ENCODE assay signal across 20 cellular contexts in genomic region chr3:138908815-138909214, GRCh38. TPM values are rescaled to one million over a fixed set of nuclear protein-coding genes. Genes with fewer than 3 reads are reported as not detected.
DNase-seq lines count a peak whose midpoint lies in the region; ATAC-seq, FAIRE-seq and TF ChIP-seq lines count a peak whose summit lies in the region.
"Had no signal": no experiment of that assay in that cellular context is flagged by ENCODE, and none has a peak within 500 bp of the region (broad histone marks: within the 10 kb centered on the region; RNA-seq: fewer than 3 reads in every experiment).

No MANE protein-coding gene starts in this region.

- H3K79me2 ChIP-seq in K562 (ENCODE audit: control insufficient read depth, insufficient read depth, low read length): peaks cover 2% of the 10 kb centered on the region; the same call in 1 of the 3 replicates

- POLR2A ChIA-PET in K562 (lab: Yijun Ruan, JAX): interaction anchor here (0.9 kb wide), 1 partner anchor 11 kb away, joined by 4 read pairs; no protein-coding TSS in a partner anchor

- no peak overlapping the region for H3K4me2 ChIP-seq in K562 (ENCODE audit: insufficient read depth, low read length)
- H3K4me2 ChIP-seq: BLaER1 had no signal

- H3K9me3 ChIP-seq in K562 (replicated peaks; ENCODE audit: control insufficient read depth, insufficient read depth, low read depth, low read length): no peaks in the 10 kb centered on the region
- no peaks in the 10 kb centered on the region for H3K9me3 ChIP-seq in spleen
- H3K9me3 ChIP-seq: BLaER1, MG63, SJSA1 had no signal

- no peak for FAIRE-seq in K562 (lab: Jason Lieb, UNC)
- FAIRE-seq: H54 had no signal

- TF ChIP-seq CTCF in HL-60 (IDR thresholded peaks at IDR 0.05; ENCODE audit: insufficient read depth, low read length) (no peak), K562 (IDR thresholded peaks at IDR 0.05 in 2 of 3, conservative IDR thresholded peaks at IDR 0.05 in 1 of 3; ENCODE audit: insufficient read depth in 2 of 3, low read depth in 1 of 3, low read length in 3 of 3) (no peak), spleen (IDR thresholded peaks at IDR 0.05 in 8 of 11, conservative IDR thresholded peaks at IDR 0.05 in 3 of 11) (no peak)

- TF ChIP-seq EP300 in K562 (IDR thresholded peaks at IDR 0.05; ENCODE audit: low read length): no peak

- no peak for ATAC-seq in K562
- ATAC-seq in GM18505 (IDR thresholded peaks at IDR 0.05; ENCODE audit: unreplicated experiment): no peak
- ATAC-seq in HG03196 (IDR thresholded peaks at IDR 0.05; ENCODE audit: unreplicated experiment): no peak
- ATAC-seq: CD8-positive, alpha-beta T cell had no signal

- H3K4me3 ChIP-seq in HL-60 (replicated peaks; ENCODE audit: insufficient read depth, low read length) (no peak overlapping the region), K562 (no peak overlapping the region), spleen (no peak overlapping the region)
- H3K4me3 ChIP-seq: BLaER1, MG63, SJSA1 had no signal

- H3K36me3 ChIP-seq in K562 (ENCODE audit: control insufficient read depth, insufficient read depth, low read length) (no peaks in the 10 kb centered on the region), spleen (no peaks in the 10 kb centered on the region)
- H3K36me3 ChIP-seq: BLaER1, MG63, SJSA1 had no signal

- in situ Hi-C loops in K562 (cut with MboI): no loop called here

- no peak for TF ChIP-seq RAD21 in K562 (CRISPR knock-in tag; conservative IDR thresholded peaks at IDR 0.05 in 1 of 2, IDR thresholded peaks at IDR 0.05 in 1 of 2)

- CTCF ChIA-PET in K562 (lab: Yijun Ruan, JAX; ENCODE audit: low intra/inter-chr PET ratio): no interaction called here

- H3K9ac ChIP-seq in K562 (ENCODE audit: insufficient read depth in 1 of 2, low read depth in 2 of 2, low read length in 2 of 2): no peak overlapping the region
- H3K9ac ChIP-seq: BLaER1 had no signal

- peaks cover 5 to 25% of the 10 kb centered on the region in 2 experiments; a peak in 4 of 5 replicates for H3K4me1 ChIP-seq in K562 (replicated peaks in 1 of 2; ENCODE audit: control insufficient read depth in 2 of 2, insufficient read depth in 2 of 2, low read length in 2 of 2)
- H3K4me1 ChIP-seq in spleen: peaks cover 0 to 5% (median 0%) of the 10 kb centered on the region in 6 donors
- H3K4me1 ChIP-seq: BLaER1, SJSA1 had no signal

- no TSS peak for BruUV-seq in K562 (replicated peaks; lab: Mats Ljungman, UMichigan)

- H3K27ac ChIP-seq in HL-60 (replicated peaks) (peak overlapping the region; percentile 76), K562 (ENCODE audit: extremely low read depth, low read depth, low read length) (no peak overlapping the region), spleen (peak overlapping the region in 6 of 8 donors; percentile 27 to 66 (median 46))
- H3K27ac ChIP-seq: BLaER1, SJSA1 had no signal

- H2AFZ ChIP-seq in K562 (ENCODE audit: low read depth, low read length): peak overlapping the region; percentile 33; the same call in 1 of the 2 replicates

- no peaks in the 10 kb centered on the region for H3K9me1 ChIP-seq in K562 (ENCODE audit: control insufficient read depth, insufficient read depth, low read length)

- H4K20me1 ChIP-seq in K562 (replicated peaks; ENCODE audit: control insufficient read depth, insufficient read depth, low read length): no peaks in the 10 kb centered on the region
- H4K20me1 ChIP-seq: BLaER1 had no signal

- WGBS in K562 (ENCODE audit: insufficient coverage, low coverage, missing lambda C conversion rate): 77% methylated on average over 5 of the region's 5 CpGs
- WGBS in spleen, 5 donors: 53 to 93% (median 75%) methylated on average over 5 of the region's 5 CpGs

- peak in 1 of 2 experiments; percentile 75 for DNase-seq in HL-60 (ENCODE audit: low read depth in 1 of 2, low spot score in 1 of 2)
- DNase-seq in NOMO-1 treated with DMSO at 0.1 percent for 48 hours (lab: John Stamatoyannopoulos, UW; ENCODE audit: unreplicated experiment): peak; percentile 71
- DNase-seq in K562 (ENCODE audit: extremely low read depth in 1 of 4, low spot score in 3 of 4): no peak
- no peak for DNase-seq in spleen
- DNase-seq in superior temporal gyrus (ENCODE audit: extremely low spot score): no peak
- no peak for DNase-seq in putamen (ENCODE audit: low spot score)
- DNase-seq: CD8-positive, alpha-beta T cell; GDM1; MG63; NCI-H1694; NCI-H2081; NCI-H2171; NCI-H345; NCI-H524; NCI-H774 had no signal

- no peaks in the 10 kb centered on the region for H3K27me3 ChIP-seq in HL-60 (ENCODE audit: insufficient read depth, poor library complexity, severe bottlenecking)
- H3K27me3 ChIP-seq in K562 (ENCODE audit: control insufficient read depth in 2 of 2, insufficient read depth in 2 of 2, low read length in 2 of 2): no peaks in the 10 kb centered on the region
- no peaks in the 10 kb centered on the region for H3K27me3 ChIP-seq in spleen (replicated peaks in 1 of 7)
- H3K27me3 ChIP-seq: BLaER1, MG63, SJSA1 had no signal

- intact Hi-C loops in K562 (cut with micrococcal nuclease) (no loop called here), spleen (cut with DNase I; ENCODE audit: low total_unique reads) (no loop called here)

- TF ChIP-seq POLR2A in K562 (conservative IDR thresholded peaks at IDR 0.05) (no peak), spleen (IDR thresholded peaks at IDR 0.05) (no peak), GM18505 (IDR thresholded peaks at IDR 0.05; ENCODE audit: borderline replicate concordance, extremely low read depth, insufficient read depth, insufficient read length) (no peak)

TF ChIP-seq in K562, 482 proteins besides CTCF, POLR2A, EP300 and RAD21 (continues in another document):
- TF ChIP-seq CGGBP1 (CRISPR knock-in tag; IDR thresholded peaks at IDR 0.05) (no peak), TBL1XR1 (IDR thresholded peaks at IDR 0.05; ENCODE audit: low read length in 2 of 2) (no peak), PHF8 (IDR thresholded peaks at IDR 0.05; ENCODE audit: borderline replicate concordance, low read length) (no peak), CHD1 (IDR thresholded peaks at IDR 0.05; ENCODE audit: low read length) (no peak), ZNF311 (CRISPR knock-in tag; IDR thresholded peaks at IDR 0.05) (0 out of 2 replicates have a peak, but pooled peaks have one; percentile 14), DEAF1 (CRISPR knock-in tag; IDR thresholded peaks at IDR 0.05) (no peak)

RNA-seq across cellular contexts. Expression of gene FOXL2, which starts 38.1 kb away (rescaled TPM):
- 2.5 and 6.4 TPM in 2 replicates for total RNA-seq in K562 (2011; cell fraction: chromatin; rRNA removed; ENCODE audit: low replicate concordance)
- total RNA-seq in K562 (2011; cell fraction: nucleolus; rRNA removed): 10.9 and 11.2 TPM in 2 replicates
- total RNA-seq in K562 (2011; cell fraction: nucleoplasm; rRNA removed): 6.1 and 6.2 TPM in 2 replicates
- 10.8 and 13.3 TPM in 2 replicates for total RNA-seq in K562 (2014; rRNA removed)
- total RNA-seq in K562 (2014; rRNA removed; fragmentation: Illumina TruSeq; extraction: Trizol): 2.1 and 2.4 TPM in 2 replicates
- total RNA-seq in K562 (2015; rRNA removed; fragmentation: Illumina TruSeq; extraction: Trizol): 4.1 and 4.6 TPM in 2 replicates
- total RNA-seq in K562 (2021): 21.4 and 22.1 TPM in 2 replicates
- 3.1 and 4.0 TPM in 2 replicates for polyA plus RNA-seq in K562 (2011; rRNA removed)
- polyA plus RNA-seq in K562 (2011; cell fraction: cytosol; rRNA removed): 4.2 and 18.5 TPM in 2 replicates
- 6.9 and 12.1 TPM in 2 replicates for polyA plus RNA-seq in K562 (2011; cell fraction: nucleus; rRNA removed)
- 8.2 and 9.7 TPM in 2 replicates for polyA plus RNA-seq in K562 (2012)
- 3.2 and 5.5 TPM in 2 replicates for polyA plus RNA-seq in K562 (2014; fragmentation: Illumina TruSeq; extraction: Trizol)
- under 1 TPM; 0.27 to 0.29 TPM for polyA plus RNA-seq in K562 (2014; fragmentation: Nextera tagmentation; extraction: Ambion mirVana)
- 12.6 and 14.3 TPM in 2 replicates for polyA plus RNA-seq in K562 (2014; rRNA removed)
- 1.2 and 1.3 TPM in 2 replicates for polyA minus RNA-seq in K562 (2011; rRNA and poly(A)+ RNA removed)
- 6.4 and 7.1 TPM in 2 replicates for polyA minus RNA-seq in K562 (2011; cell fraction: cytosol; rRNA and poly(A)+ RNA removed)
- polyA minus RNA-seq in K562 (2011; cell fraction: nucleus; rRNA and poly(A)+ RNA removed): 12.1 and 13.6 TPM in 2 replicates
- not detected for total RNA-seq in spleen
- not detected for polyA plus RNA-seq in spleen
- total RNA-seq: SJSA1 had no signal

RNA-seq across cellular contexts. Expression of gene FOXL2NB, which starts 38.2 kb away (rescaled TPM):
- 42.1 and 68.2 TPM in 2 replicates for total RNA-seq in K562 (2011; cell fraction: chromatin; rRNA removed; ENCODE audit: low replicate concordance)
- 45.3 and 55.2 TPM in 2 replicates for total RNA-seq in K562 (2011; cell fraction: nucleolus; rRNA removed)
- total RNA-seq in K562 (2011; cell fraction: nucleoplasm; rRNA removed): 68.5 and 96.9 TPM in 2 replicates
- total RNA-seq in K562 (2014; rRNA removed): 9.5 and 12.6 TPM in 2 replicates
- 5.9 and 6.1 TPM in 2 replicates for total RNA-seq in K562 (2014; rRNA removed; fragmentation: Illumina TruSeq; extraction: Trizol)
- 5.0 and 5.1 TPM in 2 replicates for total RNA-seq in K562 (2015; rRNA removed; fragmentation: Illumina TruSeq; extraction: Trizol)
- 10.2 TPM in 2 replicates for total RNA-seq in K562 (2021)
- polyA plus RNA-seq in K562 (2011; rRNA removed): 17.4 and 20.3 TPM in 2 replicates
- 24.1 and 24.3 TPM in 2 replicates for polyA plus RNA-seq in K562 (2011; cell fraction: cytosol; rRNA removed)
- 52.1 and 71.2 TPM in 2 replicates for polyA plus RNA-seq in K562 (2011; cell fraction: nucleus; rRNA removed)
- polyA plus RNA-seq in K562 (2012): 5.5 and 14.2 TPM in 2 replicates
- 9.0 and 10.1 TPM in 2 replicates for polyA plus RNA-seq in K562 (2014; fragmentation: Illumina TruSeq; extraction: Trizol)
- under 1 TPM; 0.71 to 0.86 TPM for polyA plus RNA-seq in K562 (2014; fragmentation: Nextera tagmentation; extraction: Ambion mirVana)
- polyA plus RNA-seq in K562 (2014; rRNA removed): 13.5 and 18.4 TPM in 2 replicates
- 7.5 and 11.6 TPM in 2 replicates for polyA minus RNA-seq in K562 (2011; rRNA and poly(A)+ RNA removed)
- polyA minus RNA-seq in K562 (2011; cell fraction: cytosol; rRNA and poly(A)+ RNA removed): 5.2 and 5.3 TPM in 2 replicates
- polyA minus RNA-seq in K562 (2011; cell fraction: nucleus; rRNA and poly(A)+ RNA removed): 21.5 and 23.0 TPM in 2 replicates
- not detected for total RNA-seq in spleen
- under 1 TPM in 1 of 3 donors, not detected in 2; 0.04 TPM for polyA plus RNA-seq in spleen
- total RNA-seq: CD8-positive, alpha-beta T cell; SJSA1 had no signal

Comparison
In these comparisons a context has a peak if more than half of its experiments do, and no peak if none do; other contexts are left out.
1. RNA of gene FOXL2NB, which starts 38.2 kb away (total RNA-seq): 5.0 to 96.9 TPM in K562; not detected in spleen; every median in the first group is over 4 times any median in the second.